8 cellular contexts compared by ENCODE assay signal in the genomic region with DNA sequence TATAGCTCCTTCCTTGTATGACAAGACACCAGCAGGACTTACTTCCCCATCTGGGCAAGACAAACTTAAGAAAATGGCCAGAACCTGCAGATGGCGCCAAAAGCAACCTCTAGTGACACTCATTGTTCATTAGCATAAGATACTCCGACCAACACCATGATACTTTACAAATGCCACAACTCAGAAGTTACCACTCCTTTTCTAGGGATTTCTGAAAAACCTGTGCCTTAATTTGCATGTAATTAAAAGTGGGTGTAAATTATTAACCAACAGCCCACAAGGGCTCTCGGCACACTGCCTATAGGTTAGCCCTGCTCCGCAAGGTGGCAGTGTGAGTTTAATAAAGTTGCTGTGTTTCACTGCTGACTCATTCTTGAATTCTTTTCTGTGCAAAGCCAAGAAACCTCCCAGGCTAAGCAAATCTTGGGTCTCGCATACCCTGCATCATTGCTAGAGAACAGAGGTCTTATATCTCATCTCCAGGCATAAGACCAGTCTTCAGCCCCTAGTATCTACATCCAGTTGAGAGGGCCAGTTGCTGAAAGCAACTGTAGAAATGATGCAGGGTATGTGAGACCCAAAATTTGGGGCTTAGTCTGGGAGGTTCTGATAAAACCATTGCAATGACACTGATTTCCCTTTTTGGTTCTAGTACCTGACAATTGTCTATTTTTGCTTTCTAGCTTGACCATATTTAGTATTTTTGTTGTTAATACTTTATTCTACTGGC.
DNase-seq lines count a peak whose midpoint lies in the region; ATAC-seq, FAIRE-seq and TF ChIP-seq lines count a peak whose summit lies in the region.

No MANE protein-coding gene starts in this region.

- ATAC-seq in GM21529 (IDR thresholded peaks at IDR 0.05; ENCODE audit: unreplicated experiment) (peak; percentile 92), SK-N-SH treated with all-trans-retinoic acid at 6 μM for 48 hours (peak; percentile 90)
- ATAC-seq in activated naive CD8-positive, alpha-beta T cell treated with anti-CD3 and anti-CD28 coated beads, Interleukin-2, amount 50 U/mL, for 24 hours: peak; percentile 82

- no peak overlapping the region for H3K27ac ChIP-seq in iPS DF 6.9 (ENCODE audit: low read length)

- peaks cover 6% of the 10 kb centered on the region for H3K4me1 Mint-ChIP-seq in activated naive CD8-positive, alpha-beta T cell treated with anti-CD3 and anti-CD28 coated beads, Interleukin-2, amount 50 U/mL, for 24 hours

- H3K9me3 ChIP-seq in iPS DF 6.9 (ENCODE audit: control insufficient read depth, insufficient read depth, low read length): no peaks in the 10 kb centered on the region

- FAIRE-seq in HTR-8/SVneo (lab: Jason Lieb, UNC): no peak

- no peak overlapping the region for H3K4me3 Mint-ChIP-seq in activated naive CD8-positive, alpha-beta T cell treated with anti-CD3 and anti-CD28 coated beads, Interleukin-2, amount 50 U/mL, for 24 hours

- H3K27me3 Mint-ChIP-seq in activated naive CD8-positive, alpha-beta T cell treated with anti-CD3 and anti-CD28 coated beads, Interleukin-2, amount 50 U/mL, for 24 hours: no peaks in the 10 kb centered on the region

- no peaks in the 10 kb centered on the region for H3K27me3 ChIP-seq in iPS DF 6.9 (ENCODE audit: control insufficient read depth, insufficient read depth, low read length)

- DNase-seq in GM03348 (ENCODE audit: low spot score): peak; percentile 7
- peak; percentile 33 for DNase-seq in HTR-8/SVneo (ENCODE audit: insufficient read length, low spot score)
- DNase-seq in activated naive CD8-positive, alpha-beta T cell treated with anti-CD3 and anti-CD28 coated beads, Interleukin-2, amount 50 U/mL, for 24 hours: peak; percentile 70
- DNase-seq in iPS DF 6.9 (ENCODE audit: low read depth, low spot score): peak; percentile 58
- DNase-seq in stimulated activated CD4-positive, alpha-beta T cell treated with anti-CD3 and anti-CD28 coated beads, Interleukin-2, amount 100 ng/mL, for 24 hours: peak; percentile 74 to 75
- DNase-seq in T1000 (lab: John Stamatoyannopoulos, UW): no peak

- no CpG with 5 or more reads among the region's 5 CpGs for WGBS in iPS DF 6.9 (ENCODE audit: insufficient coverage, insufficient read length)

- no peaks in the 10 kb centered on the region for H3K4me1 ChIP-seq in iPS DF 6.9 (ENCODE audit: control insufficient read depth, insufficient read depth, low read length)

- H3K36me3 Mint-ChIP-seq in activated naive CD8-positive, alpha-beta T cell treated with anti-CD3 and anti-CD28 coated beads, Interleukin-2, amount 50 U/mL, for 24 hours (ENCODE audit: low read depth): peaks cover 6% of the 10 kb centered on the region

- H3K36me3 ChIP-seq in iPS DF 6.9 (ENCODE audit: control insufficient read depth, insufficient read depth, low read length): no peaks in the 10 kb centered on the region

- no peak overlapping the region for H3K27ac Mint-ChIP-seq in activated naive CD8-positive, alpha-beta T cell treated with anti-CD3 and anti-CD28 coated beads, Interleukin-2, amount 50 U/mL, for 24 hours

- peaks cover 3% of the 10 kb centered on the region for H3K9me3 Mint-ChIP-seq in activated naive CD8-positive, alpha-beta T cell treated with anti-CD3 and anti-CD28 coated beads, Interleukin-2, amount 50 U/mL, for 24 hours

- no peak overlapping the region for H3K4me3 ChIP-seq in iPS DF 6.9 (ENCODE audit: low read length)

TF ChIP-seq in SK-N-SH treated with all-trans-retinoic acid at 6 μM for 48 hours, 23 proteins besides CTCF, POLR2A, EP300 and RAD21:
- TF ChIP-seq ISL1 (CRISPR knock-in tag; IDR thresholded peaks at IDR 0.05) (no peak), CREB5 (CRISPR knock-in tag; IDR thresholded peaks at IDR 0.05; ENCODE audit: low read depth) (no peak), ZC3H10 (CRISPR knock-in tag; IDR thresholded peaks at IDR 0.05) (no peak), SNAI2 (CRISPR knock-in tag; IDR thresholded peaks at IDR 0.05) (no peak), TCF4 (CRISPR knock-in tag; IDR thresholded peaks at IDR 0.05; ENCODE audit: borderline replicate concordance) (no peak), CSRNP3 (CRISPR knock-in tag; IDR thresholded peaks at IDR 0.05) (no peak), OSR1 (CRISPR knock-in tag; IDR thresholded peaks at IDR 0.05) (no peak), BACH2 (CRISPR knock-in tag; IDR thresholded peaks at IDR 0.05; ENCODE audit: borderline replicate concordance) (no peak), ZNF70 (CRISPR knock-in tag; IDR thresholded peaks at IDR 0.05) (no peak), ZNF565 (CRISPR knock-in tag; conservative IDR thresholded peaks at IDR 0.05; ENCODE audit: low read depth) (no peak), PPARA (CRISPR knock-in tag; IDR thresholded peaks at IDR 0.05; ENCODE audit: borderline replicate concordance) (no peak), TOX (CRISPR knock-in tag; IDR thresholded peaks at IDR 0.05; ENCODE audit: borderline replicate concordance) (no peak)
